Comparison of ENCODE assay signal across 19 cellular contexts in the genomic region with DNA sequence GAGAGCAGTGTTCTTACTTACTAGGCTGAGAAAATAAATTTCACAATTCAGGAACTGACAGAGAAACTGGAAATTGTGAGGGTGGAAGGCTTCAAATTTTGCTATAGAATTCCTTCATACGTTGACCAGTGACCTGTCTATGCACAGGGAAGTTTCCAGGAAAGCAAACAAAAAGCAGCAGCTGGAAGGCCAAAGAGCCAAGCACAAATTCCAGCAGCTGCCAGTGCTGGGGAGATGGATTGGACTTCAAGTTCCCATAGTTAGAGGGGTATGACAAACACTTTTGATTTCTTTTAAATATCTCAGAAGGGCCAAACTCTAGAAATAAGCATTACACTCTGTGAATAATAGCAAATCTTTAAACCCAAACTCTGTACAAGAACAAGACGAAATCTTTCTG.
DNase-seq lines count a peak whose midpoint lies in the region; ATAC-seq, FAIRE-seq and TF ChIP-seq lines count a peak whose summit lies in the region.
"Had no signal": no experiment of that assay in that cellular context is flagged by ENCODE, and none has a peak within 500 bp of the region (broad histone marks: within the 10 kb centered on the region; RNA-seq: fewer than 3 reads in every experiment).

No MANE protein-coding gene starts in this region.

- no peak overlapping the region for H3K9ac ChIP-seq in GM23248
- no peak overlapping the region for H3K9ac ChIP-seq in SK-N-SH

- H3F3A ChIP-seq in GM23248 (ENCODE audit: insufficient read depth), result 0 out of 2 replicates have a peak, but pooled peaks cover 9% of the 10 kb centered on the region
- H3F3A ChIP-seq in SK-N-SH (replicated peaks; ENCODE audit: insufficient read depth), result no peaks in the 10 kb centered on the region

- no peaks in the 10 kb centered on the region for H3K36me3 ChIP-seq in GM23248 (ENCODE audit: low read depth)
- H3K36me3 ChIP-seq in SK-N-SH (replicated peaks in 1 of 2; ENCODE audit: control insufficient read depth in 1 of 2, insufficient read depth in 2 of 2, low read length in 1 of 2), result no peaks in the 10 kb centered on the region
- H3K36me3 ChIP-seq: SJSA1 had no signal

- peak overlapping the region; percentile 80 for H3K27ac Mint-ChIP-seq in osteocyte (ENCODE audit: unreplicated experiment)

- TF ChIP-seq CTCF in SK-N-SH (IDR thresholded peaks at IDR 0.05) (no peak), fibroblast of mammary gland (conservative IDR thresholded peaks at IDR 0.05; ENCODE audit: control insufficient read depth, insufficient read depth, low read depth, low read length) (no peak), osteocyte (IDR thresholded peaks at IDR 0.05) (no peak)

- H2AFZ ChIP-seq in GM23248 (peak overlapping the region; percentile 61; the same call in 1 of the 2 replicates), SK-N-SH (ENCODE audit: low read depth) (peak overlapping the region; percentile 74; the same call in 1 of the 2 replicates)
- H2AFZ ChIP-seq: PC-9 had no signal

- H3K4me1 Mint-ChIP-seq in osteocyte (ENCODE audit: unreplicated experiment), result peaks cover 22% of the 10 kb centered on the region

- H3K9me2 ChIP-seq in GM23248 (ENCODE audit: insufficient read depth), result no peaks in the 10 kb centered on the region
- no peaks in the 10 kb centered on the region for H3K9me2 ChIP-seq in SK-N-SH

- H3K4me3 ChIP-seq in GM23248 (no peak overlapping the region), SK-N-SH (ENCODE audit: low read depth in 2 of 2, low read length in 1 of 2) (no peak overlapping the region), fibroblast of mammary gland (ENCODE audit: control insufficient read depth, low read depth, low read length) (no peak overlapping the region)
- H3K4me3 ChIP-seq: PC-9, SJSA1 had no signal

- in situ Hi-C loops in GM23248 (cut with MboI), result no loop called here

- CTCF ChIA-PET in SK-N-SH (lab: Yijun Ruan, JAX), result no interaction called here

- H3K4me2 ChIP-seq in GM23248 (ENCODE audit: unreplicated experiment) (no peak overlapping the region), SK-N-SH (no peak overlapping the region)
- H3K4me2 ChIP-seq: PC-9 had no signal

- no peak overlapping the region for H3K4me3 Mint-ChIP-seq in osteocyte (ENCODE audit: unreplicated experiment)

- no peaks in the 10 kb centered on the region for H3K9me3 Mint-ChIP-seq in osteocyte (ENCODE audit: unreplicated experiment)

- DNase-seq in GM23248 (no peak), SK-N-SH (no peak), fibroblast of mammary gland (ENCODE audit: low read depth) (peak; percentile 1), osteocyte (ENCODE audit: extremely low spot score, unreplicated experiment) (no peak), NCI-H524 treated with DMSO at 0.1 percent for 48 hours (lab: John Stamatoyannopoulos, UW) (no peak), RCC 7860 (ENCODE audit: low spot score) (no peak)
- DNase-seq in central memory CD4-positive, alpha-beta T cell, result no peak
- DNase-seq: C1 segment of cervical spinal cord, DND-41, HCEC 1CT, KBM-7, MV-4-11, NCI-H1694 treated with DMSO at 0.1 percent for 48 hours, NCI-H774, PC-9, SW 1271 had no signal

- TF ChIP-seq EP300 in SK-N-SH (IDR thresholded peaks at IDR 0.05; ENCODE audit: borderline replicate concordance in 1 of 2, low read depth in 1 of 2, low read length in 1 of 2), result no peak

- H3K4me1 ChIP-seq in GM23248 (ENCODE audit: insufficient read depth), result peaks cover 16% of the 10 kb centered on the region
- peaks cover 0 to 9% of the 10 kb centered on the region in 2 experiments; a peak in 2 of 4 replicates for H3K4me1 ChIP-seq in SK-N-SH (ENCODE audit: control insufficient read depth in 1 of 2, insufficient read depth in 2 of 2, low read depth in 1 of 2, low read length in 1 of 2)
- H3K4me1 ChIP-seq: SJSA1 had no signal

- no peak for ATAC-seq in HG03439 (IDR thresholded peaks at IDR 0.05; ENCODE audit: unreplicated experiment)

- H3K27me3 Mint-ChIP-seq in osteocyte (ENCODE audit: unreplicated experiment), result no peaks in the 10 kb centered on the region

- H3K9me3 ChIP-seq in GM23248 (ENCODE audit: low read depth) (no peaks in the 10 kb centered on the region), SK-N-SH (no peaks in the 10 kb centered on the region)
- H3K9me3 ChIP-seq: SJSA1 had no signal

- H3K27ac ChIP-seq in GM23248 (no peak overlapping the region), SK-N-SH (ENCODE audit: low read depth in 2 of 2, low read length in 1 of 2) (peak overlapping the region in 1 of 2 experiments; percentile 76; a peak in 3 of 4 replicates)
- H3K27ac ChIP-seq: PC-9, SJSA1 had no signal

- H4K20me1 ChIP-seq in GM23248 (ENCODE audit: insufficient read depth) (no peaks in the 10 kb centered on the region), SK-N-SH (ENCODE audit: insufficient read depth) (no peaks in the 10 kb centered on the region)

- no peak for FAIRE-seq in RCC 7860 (lab: Jason Lieb, UNC)
- FAIRE-seq: G401.6 had no signal

- POLR2A ChIA-PET in SK-N-SH (lab: Yijun Ruan, JAX), result no interaction called here

- no peak for TF ChIP-seq RAD21 in SK-N-SH (IDR thresholded peaks at IDR 0.05; ENCODE audit: low read length)

- H3K27me3 ChIP-seq in GM23248 (replicated peaks; ENCODE audit: insufficient read depth) (no peaks in the 10 kb centered on the region), SK-N-SH (ENCODE audit: insufficient read depth) (no peaks in the 10 kb centered on the region)
- H3K27me3 ChIP-seq: SJSA1 had no signal

- 17 to 20% methylated on average over 2 of the region's 2 CpGs for WGBS in GM23248 (ENCODE audit: low coverage in 1 of 2, low lambda C conversion rate in 2 of 2, missing lambda C conversion rate in 2 of 2), 2 experiments
- WGBS in SK-N-SH (ENCODE audit: low lambda C conversion rate), result 74% methylated on average over 2 of the region's 2 CpGs

- H3K36me3 Mint-ChIP-seq in osteocyte (ENCODE audit: unreplicated experiment), result peaks cover 4% of the 10 kb centered on the region

- no peaks in the 10 kb centered on the region for H3K79me2 ChIP-seq in GM23248 (ENCODE audit: insufficient read depth)
- no peaks in the 10 kb centered on the region for H3K79me2 ChIP-seq in SK-N-SH (ENCODE audit: insufficient read depth)

TF ChIP-seq in SK-N-SH, 30 proteins besides CTCF, POLR2A, EP300 and RAD21:
- TF ChIP-seq FOXM1 (IDR thresholded peaks at IDR 0.05; ENCODE audit: low read depth) (no peak), ELF1 (IDR thresholded peaks at IDR 0.05) (no peak), JUND (IDR thresholded peaks at IDR 0.05) (no peak)
